Comparison of ENCODE assay signal across 1 cellular context in genomic region chr14:50013198-50013918, GRCh38.
TF ChIP-seq lines count a peak whose summit lies in the region.

No MANE protein-coding gene starts in this region.

TF ChIP-seq in HepG2, 621 proteins besides CTCF, POLR2A, EP300 and RAD21 (continued from another document and continues in another):
- no peak for TF ChIP-seq SOX6 (IDR thresholded peaks at IDR 0.05)
- TF ChIP-seq SOX6 (CRISPR knock-in tag; IDR thresholded peaks at IDR 0.05): peak; percentile 33; the same call in 1 of the 2 replicates
- no peak for TF ChIP-seq ZNF709 (CRISPR knock-in tag; IDR thresholded peaks at IDR 0.05)
- TF ChIP-seq REL (CRISPR knock-in tag; conservative IDR thresholded peaks at IDR 0.05): no peak
- no peak for TF ChIP-seq GABPA (IDR thresholded peaks at IDR 0.05; ENCODE audit: low read depth, low read length)
- no peak for TF ChIP-seq GABPA (CRISPR knock-in tag; IDR thresholded peaks at IDR 0.05; ENCODE audit: low read depth)
- no peak for TF ChIP-seq JDP2 (CRISPR knock-in tag; IDR thresholded peaks at IDR 0.05; ENCODE audit: borderline replicate concordance)
- TF ChIP-seq GRHL1 (CRISPR knock-in tag; conservative IDR thresholded peaks at IDR 0.05): no peak
- no peak for TF ChIP-seq ZNF790 (CRISPR knock-in tag; IDR thresholded peaks at IDR 0.05; ENCODE audit: borderline replicate concordance)
- peak; percentile 70; the same call in 1 of the 2 replicates for TF ChIP-seq FOSL2 (CRISPR knock-in tag; IDR thresholded peaks at IDR 0.05)
- TF ChIP-seq SETDB1 (CRISPR knock-in tag; IDR thresholded peaks at IDR 0.05; ENCODE audit: borderline replicate concordance): no peak
- TF ChIP-seq ZNF512B (CRISPR knock-in tag; IDR thresholded peaks at IDR 0.05; ENCODE audit: borderline replicate concordance): no peak
- TF ChIP-seq, protein P1, sequence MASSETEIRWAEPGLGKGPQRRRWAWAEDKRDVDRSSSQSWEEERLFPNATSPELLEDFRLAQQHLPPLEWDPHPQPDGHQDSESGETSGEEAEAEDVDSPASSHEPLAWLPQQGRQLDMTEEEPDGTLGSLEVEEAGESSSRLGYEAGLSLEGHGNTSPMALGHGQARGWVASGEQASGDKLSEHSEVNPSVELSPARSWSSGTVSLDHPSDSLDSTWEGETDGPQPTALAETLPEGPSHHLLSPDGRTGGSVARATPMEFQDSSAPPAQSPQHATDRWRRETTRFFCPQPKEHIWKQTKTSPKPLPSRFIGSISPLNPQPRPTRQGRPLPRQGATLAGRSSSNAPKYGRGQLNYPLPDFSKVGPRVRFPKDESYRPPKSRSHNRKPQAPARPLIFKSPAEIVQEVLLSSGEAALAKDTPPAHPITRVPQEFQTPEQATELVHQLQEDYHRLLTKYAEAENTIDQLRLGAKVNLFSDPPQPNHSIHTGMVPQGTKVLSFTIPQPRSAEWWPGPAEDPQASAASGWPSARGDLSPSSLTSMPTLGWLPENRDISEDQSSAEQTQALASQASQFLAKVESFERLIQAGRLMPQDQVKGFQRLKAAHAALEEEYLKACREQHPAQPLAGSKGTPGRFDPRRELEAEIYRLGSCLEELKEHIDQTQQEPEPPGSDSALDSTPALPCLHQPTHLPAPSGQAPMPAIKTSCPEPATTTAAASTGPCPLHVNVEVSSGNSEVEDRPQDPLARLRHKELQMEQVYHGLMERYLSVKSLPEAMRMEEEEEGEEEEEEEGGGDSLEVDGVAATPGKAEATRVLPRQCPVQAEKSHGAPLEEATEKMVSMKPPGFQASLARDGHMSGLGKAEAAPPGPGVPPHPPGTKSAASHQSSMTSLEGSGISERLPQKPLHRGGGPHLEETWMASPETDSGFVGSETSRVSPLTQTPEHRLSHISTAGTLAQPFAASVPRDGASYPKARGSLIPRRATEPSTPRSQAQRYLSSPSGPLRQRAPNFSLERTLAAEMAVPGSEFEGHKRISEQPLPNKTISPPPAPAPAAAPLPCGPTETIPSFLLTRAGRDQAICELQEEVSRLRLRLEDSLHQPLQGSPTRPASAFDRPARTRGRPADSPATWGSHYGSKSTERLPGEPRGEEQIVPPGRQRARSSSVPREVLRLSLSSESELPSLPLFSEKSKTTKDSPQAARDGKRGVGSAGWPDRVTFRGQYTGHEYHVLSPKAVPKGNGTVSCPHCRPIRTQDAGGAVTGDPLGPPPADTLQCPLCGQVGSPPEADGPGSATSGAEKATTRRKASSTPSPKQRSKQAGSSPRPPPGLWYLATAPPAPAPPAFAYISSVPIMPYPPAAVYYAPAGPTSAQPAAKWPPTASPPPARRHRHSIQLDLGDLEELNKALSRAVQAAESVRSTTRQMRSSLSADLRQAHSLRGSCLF (CRISPR knock-in tag; IDR thresholded peaks at IDR 0.05; ENCODE audit: borderline replicate concordance): no peak
- TF ChIP-seq PREB (CRISPR knock-in tag; IDR thresholded peaks at IDR 0.05): no peak
- no peak for TF ChIP-seq ZNF143 (CRISPR knock-in tag; IDR thresholded peaks at IDR 0.05)
- no peak for TF ChIP-seq ZEB1 (IDR thresholded peaks at IDR 0.05; ENCODE audit: insufficient replicate concordance, low read depth)
- TF ChIP-seq ZNF230 (CRISPR knock-in tag; IDR thresholded peaks at IDR 0.05): no peak
- no peak for TF ChIP-seq TBX3 (IDR thresholded peaks at IDR 0.05; ENCODE audit: borderline replicate concordance)
- no peak for TF ChIP-seq RNF219 (CRISPR knock-in tag; IDR thresholded peaks at IDR 0.05)
- TF ChIP-seq, protein P2, sequence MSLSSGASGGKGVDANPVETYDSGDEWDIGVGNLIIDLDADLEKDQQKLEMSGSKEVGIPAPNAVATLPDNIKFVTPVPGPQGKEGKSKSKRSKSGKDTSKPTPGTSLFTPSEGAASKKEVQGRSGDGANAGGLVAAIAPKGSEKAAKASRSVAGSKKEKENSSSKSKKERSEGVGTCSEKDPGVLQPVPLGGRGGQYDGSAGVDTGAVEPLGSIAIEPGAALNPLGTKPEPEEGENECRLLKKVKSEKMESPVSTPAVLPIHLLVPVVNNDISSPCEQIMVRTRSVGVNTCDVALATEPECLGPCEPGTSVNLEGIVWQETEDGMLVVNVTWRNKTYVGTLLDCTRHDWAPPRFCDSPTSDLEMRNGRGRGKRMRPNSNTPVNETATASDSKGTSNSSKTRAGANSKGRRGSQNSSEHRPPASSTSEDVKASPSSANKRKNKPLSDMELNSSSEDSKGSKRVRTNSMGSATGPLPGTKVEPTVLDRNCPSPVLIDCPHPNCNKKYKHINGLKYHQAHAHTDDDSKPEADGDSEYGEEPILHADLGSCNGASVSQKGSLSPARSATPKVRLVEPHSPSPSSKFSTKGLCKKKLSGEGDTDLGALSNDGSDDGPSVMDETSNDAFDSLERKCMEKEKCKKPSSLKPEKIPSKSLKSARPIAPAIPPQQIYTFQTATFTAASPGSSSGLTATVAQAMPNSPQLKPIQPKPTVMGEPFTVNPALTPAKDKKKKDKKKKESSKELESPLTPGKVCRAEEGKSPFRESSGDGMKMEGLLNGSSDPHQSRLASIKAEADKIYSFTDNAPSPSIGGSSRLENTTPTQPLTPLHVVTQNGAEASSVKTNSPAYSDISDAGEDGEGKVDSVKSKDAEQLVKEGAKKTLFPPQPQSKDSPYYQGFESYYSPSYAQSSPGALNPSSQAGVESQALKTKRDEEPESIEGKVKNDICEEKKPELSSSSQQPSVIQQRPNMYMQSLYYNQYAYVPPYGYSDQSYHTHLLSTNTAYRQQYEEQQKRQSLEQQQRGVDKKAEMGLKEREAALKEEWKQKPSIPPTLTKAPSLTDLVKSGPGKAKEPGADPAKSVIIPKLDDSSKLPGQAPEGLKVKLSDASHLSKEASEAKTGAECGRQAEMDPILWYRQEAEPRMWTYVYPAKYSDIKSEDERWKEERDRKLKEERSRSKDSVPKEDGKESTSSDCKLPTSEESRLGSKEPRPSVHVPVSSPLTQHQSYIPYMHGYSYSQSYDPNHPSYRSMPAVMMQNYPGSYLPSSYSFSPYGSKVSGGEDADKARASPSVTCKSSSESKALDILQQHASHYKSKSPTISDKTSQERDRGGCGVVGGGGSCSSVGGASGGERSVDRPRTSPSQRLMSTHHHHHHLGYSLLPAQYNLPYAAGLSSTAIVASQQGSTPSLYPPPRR (CRISPR knock-in tag; IDR thresholded peaks at IDR 0.05; ENCODE audit: borderline replicate concordance): no peak
- TF ChIP-seq, protein P3, sequence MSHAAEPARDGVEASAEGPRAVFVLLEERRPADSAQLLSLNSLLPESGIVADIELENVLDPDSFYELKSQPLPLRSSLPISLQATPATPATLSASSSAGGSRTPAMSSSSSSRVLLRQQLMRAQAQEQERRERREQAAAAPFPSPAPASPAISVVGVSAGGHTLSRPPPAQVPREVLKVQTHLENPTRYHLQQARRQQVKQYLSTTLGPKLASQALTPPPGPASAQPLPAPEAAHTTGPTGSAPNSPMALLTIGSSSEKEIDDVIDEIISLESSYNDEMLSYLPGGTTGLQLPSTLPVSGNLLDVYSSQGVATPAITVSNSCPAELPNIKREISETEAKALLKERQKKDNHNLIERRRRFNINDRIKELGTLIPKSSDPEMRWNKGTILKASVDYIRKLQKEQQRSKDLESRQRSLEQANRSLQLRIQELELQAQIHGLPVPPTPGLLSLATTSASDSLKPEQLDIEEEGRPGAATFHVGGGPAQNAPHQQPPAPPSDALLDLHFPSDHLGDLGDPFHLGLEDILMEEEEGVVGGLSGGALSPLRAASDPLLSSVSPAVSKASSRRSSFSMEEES (CRISPR knock-in tag; IDR thresholded peaks at IDR 0.05): 0 out of 2 replicates have a peak, but pooled peaks have one; percentile 33
- no peak for TF ChIP-seq UBTF (CRISPR knock-in tag; IDR thresholded peaks at IDR 0.05)
- TF ChIP-seq POGK (CRISPR knock-in tag; conservative IDR thresholded peaks at IDR 0.05): no peak
- TF ChIP-seq SOX13 (IDR thresholded peaks at IDR 0.05): no peak
- 0 out of 4 replicates have a peak, but pooled peaks of 1 of the 2 experiments have one; percentile 22 for TF ChIP-seq SOX13 (CRISPR knock-in tag; conservative IDR thresholded peaks at IDR 0.05 in 1 of 2, IDR thresholded peaks at IDR 0.05 in 1 of 2)
- TF ChIP-seq JUNB (CRISPR knock-in tag; IDR thresholded peaks at IDR 0.05; ENCODE audit: borderline replicate concordance): no peak
- TF ChIP-seq ELF4 (CRISPR knock-in tag; IDR thresholded peaks at IDR 0.05; ENCODE audit: borderline replicate concordance): no peak
- TF ChIP-seq ZNF644 (CRISPR knock-in tag; IDR thresholded peaks at IDR 0.05; ENCODE audit: low read depth): no peak
- no peak for TF ChIP-seq ZNF879 (CRISPR knock-in tag; IDR thresholded peaks at IDR 0.05)
